ENCODE assay signal across 23 cellular contexts in the genomic region with DNA sequence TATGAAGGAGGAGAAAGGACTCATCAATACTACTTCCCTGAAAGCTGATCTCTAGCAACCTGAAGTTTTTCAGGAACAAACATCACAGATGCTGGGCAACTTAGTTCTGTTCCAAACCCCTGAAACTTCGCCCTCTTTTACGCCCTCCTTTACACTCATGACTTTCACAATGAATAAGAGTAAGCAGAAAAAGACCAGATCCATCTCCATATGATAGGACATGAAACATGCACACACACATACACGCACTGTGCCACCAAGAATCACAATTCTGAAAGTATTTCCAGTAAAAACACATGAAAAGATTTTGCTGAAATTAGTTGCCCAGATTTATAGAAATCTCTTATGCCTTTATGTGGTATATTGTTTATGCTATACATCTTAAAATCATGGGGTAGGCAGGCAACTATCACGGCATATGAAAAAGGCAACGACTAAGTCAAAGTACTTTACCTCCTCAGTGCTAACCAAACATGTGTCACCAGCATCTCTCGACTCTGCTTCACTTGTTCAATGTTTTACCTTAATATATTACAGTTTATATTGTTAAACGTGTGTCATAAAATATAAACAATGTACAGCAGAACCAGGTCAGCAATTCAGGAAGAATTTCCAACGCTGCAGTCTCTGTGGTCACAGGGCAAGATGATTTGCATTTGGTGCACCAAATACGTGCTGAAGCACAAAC. TPM values are rescaled to one million over a fixed set of nuclear protein-coding genes. Genes with fewer than 3 reads are reported as not detected.
"Had no signal": no experiment of that assay in that cellular context is flagged by ENCODE, and none has a peak within 500 bp of the region (broad histone marks: within the 10 kb centered on the region; RNA-seq: fewer than 3 reads in every experiment).

No MANE protein-coding gene starts in this region.

- H3K27me3 Mint-ChIP-seq: activated CD8-positive, alpha-beta T cell treated with anti-CD3 and anti-CD28 coated beads for 36 hours; activated naive CD8-positive, alpha-beta T cell treated with anti-CD3 and anti-CD28 coated beads, Interleukin-2, amount 50 U/mL, for 24 hours; naive B cell had no signal

- H3K27ac Mint-ChIP-seq: activated CD8-positive, alpha-beta T cell treated with anti-CD3 and anti-CD28 coated beads for 36 hours; activated naive CD8-positive, alpha-beta T cell treated with anti-CD3 and anti-CD28 coated beads, Interleukin-2, amount 50 U/mL, for 24 hours; activated T-helper 1 cell treated with anti-CD3 and anti-CD28 coated beads, Interleukin-12 subunit alpha, Interleukin-12 subunit beta, Interleukin-2, Interleukin-4 antibody, amounts not matched to agents 30 ng/mL and 10 ng/mL and 1 ng/mL, durations not matched to agents 14 hours and 24 hours and 36 hours; naive B cell had no signal

- H3K27me3 ChIP-seq: foreskin keratinocyte, left lung, right atrium auricular region had no signal

- H3K36me3 Mint-ChIP-seq: brain, naive B cell had no signal

- H3K36me3 ChIP-seq: left lung, right atrium auricular region had no signal

- DNase-seq: activated CD4-positive, CD25-positive, alpha-beta regulatory T cell treated with anti-CD3 and anti-CD28 coated beads, Interleukin-2, amount 50 U/mL, for 72 hours; activated CD8-positive, alpha-beta T cell treated with anti-CD3 and anti-CD28 coated beads for 36 hours; activated naive CD8-positive, alpha-beta T cell treated with anti-CD3 and anti-CD28 coated beads, Interleukin-2, amount 50 U/mL, for 24 hours; anterior cingulate cortex; caudate nucleus; foreskin keratinocyte; glutamatergic neuron; kidney; left lung; midbrain; naive B cell; stimulated activated CD4-positive, alpha-beta T cell treated with anti-CD3 and anti-CD28 coated beads, Interleukin-2, amount 100 ng/mL, for 48 hours had no signal

- H3K9me3 ChIP-seq: left lung, right atrium auricular region had no signal

- H3K4me3 ChIP-seq: left lung, right atrium auricular region, skin epidermis had no signal

- H3K9me3 Mint-ChIP-seq: activated CD8-positive, alpha-beta T cell treated with anti-CD3 and anti-CD28 coated beads for 36 hours; activated naive CD8-positive, alpha-beta T cell treated with anti-CD3 and anti-CD28 coated beads, Interleukin-2, amount 50 U/mL, for 24 hours; activated T-helper 1 cell treated with anti-CD3 and anti-CD28 coated beads, Interleukin-12 subunit alpha, Interleukin-12 subunit beta, Interleukin-2, Interleukin-4 antibody, amounts not matched to agents 30 ng/mL and 10 ng/mL and 1 ng/mL, durations not matched to agents 14 hours and 24 hours and 36 hours; brain; naive B cell; neural crest cell had no signal

- H3K4me3 Mint-ChIP-seq: activated CD8-positive, alpha-beta T cell treated with anti-CD3 and anti-CD28 coated beads for 36 hours; activated naive CD8-positive, alpha-beta T cell treated with anti-CD3 and anti-CD28 coated beads, Interleukin-2, amount 50 U/mL, for 24 hours; activated T-helper 1 cell treated with anti-CD3 and anti-CD28 coated beads, Interleukin-12 subunit alpha, Interleukin-12 subunit beta, Interleukin-2, Interleukin-4 antibody, amounts not matched to agents 30 ng/mL and 10 ng/mL and 1 ng/mL, durations not matched to agents 14 hours and 24 hours and 36 hours; brain; naive B cell; neural crest cell had no signal

- H3K27ac ChIP-seq: foreskin keratinocyte, left lung, right atrium auricular region, skin epidermis had no signal

RNA-seq across cellular contexts. Expression of a gene that starts 52.1 kb away (rescaled TPM):
- total RNA-seq: activated CD8-positive, alpha-beta T cell treated with anti-CD3 and anti-CD28 coated beads for 36 hours; activated T-helper 1 cell treated with anti-CD3 and anti-CD28 coated beads, Interleukin-12 subunit alpha, Interleukin-12 subunit beta, Interleukin-2, Interleukin-4 antibody, amounts not matched to agents 30 ng/mL and 10 ng/mL and 1 ng/mL, durations not matched to agents 14 hours and 24 hours and 36 hours; epithelial cell of proximal tubule; fibroblast of lung; foreskin keratinocyte; lung microvascular endothelial cell; posterior vena cava; right atrium auricular region; T-helper 1 cell treated with Interleukin-12 subunit alpha and Interleukin-12 subunit beta and Interleukin-4 antibody, amounts not matched to agents 30 ng/mL and 1 ng/mL, for 36 hours; urinary bladder had no signal
